Comparison of ENCODE assay signal across 1 cellular context in genomic region chr2:231568785-231569435, GRCh38.
TF ChIP-seq lines count a peak whose summit lies in the region.

No MANE protein-coding gene starts in this region.

TF ChIP-seq in HepG2, 621 proteins besides CTCF, POLR2A, EP300 and RAD21:
- TF ChIP-seq ZNF850 (CRISPR knock-in tag; conservative IDR thresholded peaks at IDR 0.05), result no peak
- no peak for TF ChIP-seq ZKSCAN1 (IDR thresholded peaks at IDR 0.05; ENCODE audit: low read length)
- no peak for TF ChIP-seq SP5 (CRISPR knock-in tag; IDR thresholded peaks at IDR 0.05; ENCODE audit: borderline replicate concordance, low read depth)
- TF ChIP-seq MTA3 (CRISPR knock-in tag; IDR thresholded peaks at IDR 0.05), result no peak
- TF ChIP-seq ARID5B (CRISPR knock-in tag; IDR thresholded peaks at IDR 0.05), result no peak
- no peak for TF ChIP-seq GTF3A (CRISPR knock-in tag; conservative IDR thresholded peaks at IDR 0.05)
- no peak for TF ChIP-seq ADNP (CRISPR knock-in tag; IDR thresholded peaks at IDR 0.05)
- TF ChIP-seq REPIN1 (CRISPR knock-in tag; IDR thresholded peaks at IDR 0.05; ENCODE audit: borderline replicate concordance, low read depth), result no peak
- TF ChIP-seq ETV5 (CRISPR knock-in tag; IDR thresholded peaks at IDR 0.05; ENCODE audit: borderline replicate concordance), result no peak
- TF ChIP-seq TAF15 (IDR thresholded peaks at IDR 0.05; ENCODE audit: low read depth, low read length, poor library complexity, severe bottlenecking), result no peak
- TF ChIP-seq AGO2 (optimal IDR thresholded peaks at IDR 0.05; ENCODE audit: low read depth, low read length), result no peak
- TF ChIP-seq ZNF614 (CRISPR knock-in tag; IDR thresholded peaks at IDR 0.05; ENCODE audit: borderline replicate concordance), result no peak
- TF ChIP-seq E2F1 (CRISPR knock-in tag; IDR thresholded peaks at IDR 0.05), result no peak
- no peak for TF ChIP-seq RXRB (CRISPR knock-in tag; IDR thresholded peaks at IDR 0.05; ENCODE audit: borderline replicate concordance)
- TF ChIP-seq ZNF10 (CRISPR knock-in tag; IDR thresholded peaks at IDR 0.05; ENCODE audit: borderline replicate concordance, low read depth), result no peak
- TF ChIP-seq SMARCC2 (IDR thresholded peaks at IDR 0.05), result no peak
- no peak for TF ChIP-seq ZNF878 (CRISPR knock-in tag; IDR thresholded peaks at IDR 0.05)
- no peak for TF ChIP-seq FUBP1 (CRISPR knock-in tag; IDR thresholded peaks at IDR 0.05; ENCODE audit: borderline replicate concordance)
- no peak for TF ChIP-seq ZNF629 (CRISPR knock-in tag; conservative IDR thresholded peaks at IDR 0.05)
